1 cellular context compared by ENCODE assay signal in the genomic region with DNA sequence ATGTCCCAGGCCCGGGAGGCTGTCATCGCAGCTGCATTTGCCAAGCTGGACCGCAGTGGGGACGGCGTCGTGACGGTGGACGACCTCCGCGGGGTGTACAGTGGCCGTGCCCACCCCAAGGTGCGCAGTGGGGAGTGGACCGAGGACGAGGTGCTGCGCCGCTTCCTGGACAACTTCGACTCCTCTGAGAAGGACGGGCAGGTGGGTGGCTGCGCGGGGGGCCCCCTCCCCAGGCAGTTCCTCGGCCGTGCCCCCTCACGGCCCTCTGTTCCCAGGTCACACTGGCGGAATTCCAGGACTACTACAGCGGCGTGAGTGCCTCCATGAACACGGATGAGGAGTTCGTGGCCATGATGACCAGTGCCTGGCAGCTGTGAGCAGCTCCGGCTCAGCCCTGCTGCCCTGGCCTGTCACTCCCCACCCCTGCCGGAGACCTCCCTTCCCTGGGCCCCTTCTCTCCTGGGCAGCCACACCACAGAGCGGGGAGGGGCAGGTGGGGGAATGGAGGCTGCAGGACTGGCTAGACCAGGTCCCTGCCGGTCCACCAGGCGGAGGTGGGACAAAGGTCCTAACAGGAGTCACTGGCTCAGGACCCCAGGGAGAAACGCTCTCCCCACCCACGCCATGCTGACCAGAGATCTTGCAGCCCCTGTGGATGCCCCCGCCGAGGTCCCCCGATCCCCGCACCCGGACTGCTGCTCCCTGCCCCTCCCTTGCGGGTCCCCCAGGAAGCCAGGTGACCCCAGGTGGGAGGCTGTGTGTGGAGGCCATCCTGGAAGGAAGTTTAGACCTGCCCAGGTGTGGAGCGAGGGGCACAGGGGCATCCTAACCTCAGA.
TF ChIP-seq lines count a peak whose summit lies in the region.

No MANE protein-coding gene starts in this region.

TF ChIP-seq in HEK293, 187 proteins besides CTCF, POLR2A, EP300 and RAD21 (continued from another document):
- TF ChIP-seq, protein P1, sequence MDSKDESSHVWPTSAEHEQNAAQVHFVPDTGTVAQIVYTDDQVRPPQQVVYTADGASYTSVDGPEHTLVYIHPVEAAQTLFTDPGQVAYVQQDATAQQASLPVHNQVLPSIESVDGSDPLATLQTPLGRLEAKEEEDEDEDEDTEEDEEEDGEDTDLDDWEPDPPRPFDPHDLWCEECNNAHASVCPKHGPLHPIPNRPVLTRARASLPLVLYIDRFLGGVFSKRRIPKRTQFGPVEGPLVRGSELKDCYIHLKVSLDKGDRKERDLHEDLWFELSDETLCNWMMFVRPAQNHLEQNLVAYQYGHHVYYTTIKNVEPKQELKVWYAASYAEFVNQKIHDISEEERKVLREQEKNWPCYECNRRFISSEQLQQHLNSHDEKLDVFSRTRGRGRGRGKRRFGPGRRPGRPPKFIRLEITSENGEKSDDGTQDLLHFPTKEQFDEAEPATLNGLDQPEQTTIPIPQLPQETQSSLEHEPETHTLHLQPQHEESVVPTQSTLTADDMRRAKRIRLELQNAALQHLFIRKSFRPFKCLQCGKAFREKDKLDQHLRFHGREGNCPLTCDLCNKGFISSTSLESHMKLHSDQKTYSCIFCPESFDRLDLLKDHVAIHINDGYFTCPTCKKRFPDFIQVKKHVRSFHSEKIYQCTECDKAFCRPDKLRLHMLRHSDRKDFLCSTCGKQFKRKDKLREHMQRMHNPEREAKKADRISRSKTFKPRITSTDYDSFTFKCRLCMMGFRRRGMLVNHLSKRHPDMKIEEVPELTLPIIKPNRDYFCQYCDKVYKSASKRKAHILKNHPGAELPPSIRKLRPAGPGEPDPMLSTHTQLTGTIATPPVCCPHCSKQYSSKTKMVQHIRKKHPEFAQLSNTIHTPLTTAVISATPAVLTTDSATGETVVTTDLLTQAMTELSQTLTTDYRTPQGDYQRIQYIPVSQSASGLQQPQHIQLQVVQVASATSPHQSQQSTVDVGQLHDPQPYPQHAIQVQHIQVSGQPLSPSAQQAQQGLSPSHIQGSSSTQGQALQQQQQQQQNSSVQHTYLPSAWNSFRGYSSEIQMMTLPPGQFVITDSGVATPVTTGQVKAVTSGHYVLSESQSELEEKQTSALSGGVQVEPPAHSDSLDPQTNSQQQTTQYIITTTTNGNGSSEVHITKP (tag by site-specific recombination; IDR thresholded peaks at IDR 0.05) = 0 out of 2 replicates have a peak, but pooled peaks have one; percentile 19
- TF ChIP-seq, protein P2, sequence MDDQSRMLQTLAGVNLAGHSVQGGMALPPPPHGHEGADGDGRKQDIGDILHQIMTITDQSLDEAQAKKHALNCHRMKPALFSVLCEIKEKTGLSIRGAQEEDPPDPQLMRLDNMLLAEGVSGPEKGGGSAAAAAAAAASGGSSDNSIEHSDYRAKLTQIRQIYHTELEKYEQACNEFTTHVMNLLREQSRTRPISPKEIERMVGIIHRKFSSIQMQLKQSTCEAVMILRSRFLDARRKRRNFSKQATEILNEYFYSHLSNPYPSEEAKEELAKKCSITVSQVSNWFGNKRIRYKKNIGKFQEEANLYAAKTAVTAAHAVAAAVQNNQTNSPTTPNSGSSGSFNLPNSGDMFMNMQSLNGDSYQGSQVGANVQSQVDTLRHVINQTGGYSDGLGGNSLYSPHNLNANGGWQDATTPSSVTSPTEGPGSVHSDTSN (CRISPR knock-in tag; IDR thresholded peaks at IDR 0.05) = peak; percentile 49; the same call in 1 of the 2 replicates
- TF ChIP-seq GLIS2 (tag by site-specific recombination; IDR thresholded peaks at IDR 0.05) (peak; percentile 39), ZNF624 (tag by site-specific recombination; IDR thresholded peaks at IDR 0.05) (no peak)
